In the genomic region with DNA sequence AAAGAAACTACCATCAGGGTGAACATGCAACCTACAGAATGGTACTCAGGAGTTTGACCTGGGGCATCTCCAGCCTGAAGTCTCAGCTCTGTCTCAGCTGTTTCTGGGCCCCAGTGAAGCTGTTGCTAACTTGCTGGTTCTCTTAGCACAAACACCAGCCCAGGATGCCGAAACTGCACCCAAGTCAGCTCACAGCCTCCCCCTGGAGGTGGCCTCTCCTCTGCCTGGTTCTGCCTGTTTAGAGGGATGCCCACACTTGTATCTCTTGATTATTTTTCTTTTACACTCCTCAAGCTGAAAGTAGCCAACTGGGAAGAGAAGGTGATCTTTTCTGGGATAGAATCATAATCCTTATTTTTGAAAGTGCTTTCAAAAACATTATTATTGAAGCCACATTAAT, we compare ENCODE assay signal across 8 cellular contexts.
DNase-seq lines count a peak whose midpoint lies in the region; FAIRE-seq and TF ChIP-seq lines count a peak whose summit lies in the region.

No MANE protein-coding gene starts in this region.

- H3K4me3 ChIP-seq in breast epithelium (no peak overlapping the region), fibroblast of pulmonary artery (replicated peaks; ENCODE audit: low read depth, low read length) (no peak overlapping the region), suprapubic skin (no peak overlapping the region), small intestine (ENCODE audit: low read depth in 1 of 2, low read length in 2 of 2) (no peak overlapping the region)

- no peak overlapping the region for H3K27ac ChIP-seq in breast epithelium
- peak overlapping the region; percentile 27 for H3K27ac ChIP-seq in suprapubic skin
- no peak overlapping the region for H3K27ac ChIP-seq in small intestine (ENCODE audit: low read depth in 1 of 2, low read length in 1 of 2)

- 85% methylated on average over 1 of the region's 1 CpG for WGBS in suprapubic skin
- WGBS in small intestine, 3 donors = 25 to 67% (median 57%) methylated on average over 1 of the region's 1 CpG

- H3K27me3 ChIP-seq in breast epithelium (no peaks in the 10 kb centered on the region), suprapubic skin (no peaks in the 10 kb centered on the region), small intestine (ENCODE audit: control insufficient read depth in 2 of 2, insufficient read depth in 2 of 2, low read length in 2 of 2) (peaks cover 0 to 2% of the 10 kb centered on the region in 2 donors)

- no peaks in the 10 kb centered on the region for H3K9me3 Mint-ChIP-seq in MCF 10A (ENCODE audit: unreplicated experiment)

- CTCF ChIA-PET in MCF 10A (lab: Yijun Ruan, JAX) = no interaction called here

- TF ChIP-seq CTCF in MCF 10A (IDR thresholded peaks at IDR 0.05; ENCODE audit: unreplicated experiment) (peak; percentile 8), breast epithelium (IDR thresholded peaks at IDR 0.05) (no peak), fibroblast of pulmonary artery (IDR thresholded peaks at IDR 0.05; ENCODE audit: low read length, missing control alignments) (peak; percentile 57), suprapubic skin (IDR thresholded peaks at IDR 0.05) (no peak)

- POLR2A ChIA-PET in MCF 10A (lab: Yijun Ruan, JAX) = no interaction called here

- H3K9me3 ChIP-seq in breast epithelium (no peaks in the 10 kb centered on the region), suprapubic skin (no peaks in the 10 kb centered on the region), small intestine (ENCODE audit: control insufficient read depth, low read depth) (no peaks in the 10 kb centered on the region)

- TF ChIP-seq POLR2A in breast epithelium (IDR thresholded peaks at IDR 0.05) = no peak
- TF ChIP-seq POLR2A in suprapubic skin (IDR thresholded peaks at IDR 0.05) = no peak

- H3K4me1 Mint-ChIP-seq in MCF 10A (ENCODE audit: insufficient read depth, unreplicated experiment) = peaks cover 6% of the 10 kb centered on the region

- intact Hi-C loops in MCF 10A (cut with micrococcal nuclease) (no loop called here), breast epithelium (cut with DNase I; ENCODE audit: low total_unique reads) (no loop called here)

- FAIRE-seq in small intestine (lab: Jason Lieb, UNC) = no peak

- H3K27me3 Mint-ChIP-seq in MCF 10A (ENCODE audit: insufficient read depth, unreplicated experiment) = no peaks in the 10 kb centered on the region

- H3K36me3 Mint-ChIP-seq in MCF 10A (ENCODE audit: insufficient read depth, unreplicated experiment) = no peaks in the 10 kb centered on the region

- no TSS peak for BruUV-seq in MCF 10A (replicated peaks; lab: Mats Ljungman, UMichigan)

- H3K36me3 ChIP-seq in breast epithelium (no peaks in the 10 kb centered on the region), suprapubic skin (no peaks in the 10 kb centered on the region), small intestine (ENCODE audit: control insufficient read depth in 2 of 2, insufficient read depth in 2 of 2, low read length in 2 of 2) (no peaks in the 10 kb centered on the region)

- no peak overlapping the region for H3K4me3 Mint-ChIP-seq in MCF 10A (ENCODE audit: unreplicated experiment)

- no peak for TF ChIP-seq EP300 in suprapubic skin (IDR thresholded peaks at IDR 0.05)

- peak; percentile 27 for DNase-seq in MCF 10A (ENCODE audit: unreplicated experiment)
- DNase-seq in breast epithelium (ENCODE audit: low spot score in 2 of 2) = no peak
- peak in 3 of 5 donors; percentile 12 to 14 (median 14) for DNase-seq in T-helper 1 cell
- DNase-seq in fibroblast of pulmonary artery (ENCODE audit: low read depth) = peak; percentile 55
- DNase-seq in suprapubic skin (ENCODE audit: low spot score in 2 of 2) = no peak
- no peak for DNase-seq in cerebellar nuclear complex (lab: John Stamatoyannopoulos, UW)
- no peak for DNase-seq in small intestine
- DNase-seq in HuH-7.5 (ENCODE audit: low spot score) = no peak

- no peak overlapping the region for H3K27ac Mint-ChIP-seq in MCF 10A (ENCODE audit: low read depth, unreplicated experiment)

- H3K4me1 ChIP-seq in breast epithelium (no peaks in the 10 kb centered on the region), suprapubic skin (no peaks in the 10 kb centered on the region), small intestine (ENCODE audit: control insufficient read depth in 2 of 2, insufficient read depth in 1 of 2, low read depth in 1 of 2, low read length in 1 of 2) (no peaks in the 10 kb centered on the region)

Comparison
In these comparisons a context has a peak if more than half of its experiments do, and no peak if none do; other contexts are left out.
1. DNase-seq: peak in MCF 10A (single experiment), T-helper 1 cell (3 of 5) and fibroblast of pulmonary artery (single experiment); none in breast epithelium (0 of 2), suprapubic skin (0 of 2), cerebellar nuclear complex (0 of 2), small intestine (single experiment) and HuH-7.5 (single experiment).
2. CTCF ChIP-seq: peak in MCF 10A (single experiment) and fibroblast of pulmonary artery (single experiment); none in breast epithelium (0 of 3) and suprapubic skin (0 of 2).